ENCODE assay signal across 8 cellular contexts in the genomic region with DNA sequence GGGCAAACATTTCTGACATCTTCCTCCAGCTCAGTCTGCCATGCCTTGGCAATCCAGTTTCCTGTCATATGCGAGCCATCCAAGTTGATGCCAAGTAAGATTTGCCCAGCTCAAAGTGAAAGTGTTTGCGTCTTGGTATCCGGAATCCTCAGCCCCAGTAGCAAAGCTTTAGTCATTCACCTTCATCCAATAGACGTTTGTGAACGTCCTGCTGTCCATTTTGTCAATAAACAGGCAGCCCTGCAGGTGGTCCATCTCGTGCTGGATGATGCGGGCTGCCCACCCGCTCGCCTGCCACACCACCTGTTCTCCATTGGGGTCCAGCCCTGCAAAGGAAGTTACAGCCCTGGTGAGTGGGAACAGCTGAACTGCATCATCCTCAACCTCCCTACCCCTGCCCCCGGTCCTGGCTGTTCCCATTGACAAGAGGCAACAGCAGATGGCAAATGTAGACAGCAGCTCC. TPM values are rescaled to one million over a fixed set of nuclear protein-coding genes. Genes with fewer than 3 reads are reported as not detected.
DNase-seq lines count a peak whose midpoint lies in the region; ATAC-seq and TF ChIP-seq lines count a peak whose summit lies in the region.

No MANE protein-coding gene starts in this region.

- H3K4me1 ChIP-seq in CD8-positive, alpha-beta memory T cell (ENCODE audit: insufficient read depth, low read length) = peaks cover 50% of the 10 kb centered on the region
- peaks cover 64% of the 10 kb centered on the region for H3K4me1 ChIP-seq in body of pancreas

- no peak for ATAC-seq in body of pancreas
- no peak for ATAC-seq in naive thymus-derived CD8-positive, alpha-beta T cell
- no peak for ATAC-seq in GM19035 (IDR thresholded peaks at IDR 0.05; ENCODE audit: unreplicated experiment)

- peak overlapping the region; percentile 26 to 90 (median 68) for H3K27ac Mint-ChIP-seq in CD8-positive, alpha-beta memory T cell
- peak overlapping the region in 9 of 10 donors; percentile 19 to 82 (median 51) for H3K27ac Mint-ChIP-seq in naive thymus-derived CD8-positive, alpha-beta T cell

- H3K4me3 ChIP-seq in CD8-positive, alpha-beta memory T cell (ENCODE audit: low read length) = peak overlapping the region; percentile 76
- H3K4me3 ChIP-seq in LNCaP clone FGC (ENCODE audit: low read depth, low read length) (peak overlapping the region; percentile 90), body of pancreas (no peak overlapping the region)

- CTCF ChIA-PET in CD8-positive, alpha-beta memory T cell (lab: Charles Lee) = interaction anchor here (1.4 to 4.2 kb wide), 4 partner anchors 11 to 17 kb away, joined by 5 to 32 read pairs (median 6); partner anchors contain the start of genes COG8 and NIP7

- H3K36me3 Mint-ChIP-seq in CD8-positive, alpha-beta memory T cell = peaks cover 0 to 61% (median 1%) of the 10 kb centered on the region in 3 donors
- peaks cover 0 to 57% (median 2%) of the 10 kb centered on the region in 3 donors for H3K36me3 Mint-ChIP-seq in naive thymus-derived CD8-positive, alpha-beta T cell

- intact Hi-C loops in body of pancreas (cut with DNase I) = no loop called here

- H3K27me3 Mint-ChIP-seq in CD8-positive, alpha-beta memory T cell = no peaks in the 10 kb centered on the region
- H3K27me3 Mint-ChIP-seq in naive thymus-derived CD8-positive, alpha-beta T cell = no peaks in the 10 kb centered on the region

- H3K4me3 Mint-ChIP-seq in CD8-positive, alpha-beta memory T cell = peak overlapping the region; percentile 75 to 85 (median 77)
- peak overlapping the region; percentile 70 to 87 (median 76) for H3K4me3 Mint-ChIP-seq in naive thymus-derived CD8-positive, alpha-beta T cell

- H3K9me3 Mint-ChIP-seq in CD8-positive, alpha-beta memory T cell = no peaks in the 10 kb centered on the region
- H3K9me3 Mint-ChIP-seq in naive thymus-derived CD8-positive, alpha-beta T cell = no peaks in the 10 kb centered on the region

- no peak for TF ChIP-seq CTCF in LNCaP clone FGC (IDR thresholded peaks at IDR 0.05; ENCODE audit: control insufficient read depth, extremely low read depth, insufficient read depth)
- no peak for TF ChIP-seq CTCF in body of pancreas (IDR thresholded peaks at IDR 0.05)

- peaks cover 6% of the 10 kb centered on the region for H3K36me3 ChIP-seq in CD8-positive, alpha-beta memory T cell (ENCODE audit: insufficient read depth, low read length)
- peaks cover 0 to 3% of the 10 kb centered on the region in 2 donors for H3K36me3 ChIP-seq in body of pancreas (replicated peaks in 1 of 2; ENCODE audit: insufficient read depth in 1 of 2, low read depth in 2 of 2)

- POLR2A ChIA-PET in CD8-positive, alpha-beta memory T cell (lab: Charles Lee) = interaction anchor here (0.5 to 3.1 kb wide), 4 partner anchors 10 to 146 kb away, joined by 3 to 20 read pairs (median 8); partner anchors contain the start of genes COG8 and NIP7
- POLR2A ChIA-PET in naive thymus-derived CD8-positive, alpha-beta T cell (lab: Charles Lee) = interaction anchor here (0.5 to 5.8 kb wide), 9 partner anchors 8 to 150 kb away, joined by 4 to 47 read pairs (median 9); partner anchors contain the start of genes COG8, NIP7, SNTB2 and TERF2

- no peaks in the 10 kb centered on the region for H3K27me3 ChIP-seq in CD8-positive, alpha-beta memory T cell (ENCODE audit: insufficient read depth, low read length, poor library complexity, severe bottlenecking)
- no peaks in the 10 kb centered on the region for H3K27me3 ChIP-seq in body of pancreas

- H3K4me1 Mint-ChIP-seq in CD8-positive, alpha-beta memory T cell = peaks cover 36 to 66% (median 39%) of the 10 kb centered on the region in 3 donors
- peaks cover 10 to 58% (median 48%) of the 10 kb centered on the region in 4 donors for H3K4me1 Mint-ChIP-seq in naive thymus-derived CD8-positive, alpha-beta T cell

- no peak for TF ChIP-seq POLR2A in body of pancreas (IDR thresholded peaks at IDR 0.05)

- no peaks in the 10 kb centered on the region for H3K9me3 ChIP-seq in CD8-positive, alpha-beta memory T cell (ENCODE audit: low read length)
- H3K9me3 ChIP-seq in body of pancreas = no peaks in the 10 kb centered on the region

- WGBS in body of pancreas, 2 donors = 34 to 45% methylated on average over 6 to 10 of the region's 10 CpGs

- DNase-seq in CD8-positive, alpha-beta memory T cell = no peak
- DNase-seq in LNCaP clone FGC (ENCODE audit: low read depth) (no peak), body of pancreas (peak in 1 of 4 donors; percentile 17), NCI-H1105 treated with DMSO at 0.1 percent for 48 hours (lab: John Stamatoyannopoulos, UW) (no peak), inferior parietal cortex (ENCODE audit: extremely low spot score) (no peak), SKM-1 (lab: John Stamatoyannopoulos, UW; ENCODE audit: unreplicated experiment) (no peak)
- no peak for DNase-seq in naive thymus-derived CD8-positive, alpha-beta T cell

- no peak overlapping the region for H3K27ac ChIP-seq in CD8-positive, alpha-beta memory T cell (ENCODE audit: low read depth, low read length)
- peak overlapping the region in 3 of 4 donors; percentile 0 to 93 (median 93) for H3K27ac ChIP-seq in body of pancreas

RNA-seq across cellular contexts. Expression of gene PDF, which starts 1.5 kb away (rescaled TPM):
- total RNA-seq in CD8-positive, alpha-beta memory T cell = 10 to 100 TPM; 29.1 to 34.9 TPM
- polyA plus RNA-seq in CD8-positive, alpha-beta memory T cell = 17.4 TPM
- 10 to 100 TPM; 38.1 to 45.2 TPM for total RNA-seq in body of pancreas
- 10 to 100 TPM; 15.1 to 16.8 TPM for total RNA-seq in naive thymus-derived CD8-positive, alpha-beta T cell
- polyA plus RNA-seq in naive thymus-derived CD8-positive, alpha-beta T cell = 10 to 100 TPM; 12.3 to 17.2 (median 13.8) TPM

RNA-seq across cellular contexts. Expression of gene COG8, which starts 10.5 kb away (rescaled TPM):
- 10 to 100 TPM; 38.1 to 40.0 TPM for total RNA-seq in CD8-positive, alpha-beta memory T cell
- 42.3 TPM for polyA plus RNA-seq in CD8-positive, alpha-beta memory T cell
- total RNA-seq in body of pancreas = 10 to 100 TPM; 39.4 to 46.8 TPM
- 10 to 100 TPM; 62.0 to 65.5 TPM for total RNA-seq in naive thymus-derived CD8-positive, alpha-beta T cell
- polyA plus RNA-seq in naive thymus-derived CD8-positive, alpha-beta T cell = 10 to 100 TPM; 33.6 to 42.0 (median 39.6) TPM

RNA-seq across cellular contexts. Expression of gene NIP7, which starts 10.7 kb away (rescaled TPM):
- 10 to 100 TPM; 73.8 to 80.1 TPM for total RNA-seq in CD8-positive, alpha-beta memory T cell
- polyA plus RNA-seq in CD8-positive, alpha-beta memory T cell = 23.7 TPM
- total RNA-seq in body of pancreas = 1 to 10 TPM; 3.3 to 8.8 TPM
- 10 to 100 TPM; 33.0 to 34.4 TPM for total RNA-seq in naive thymus-derived CD8-positive, alpha-beta T cell
- 10 to 100 TPM; 17.6 to 24.8 (median 18.5) TPM for polyA plus RNA-seq in naive thymus-derived CD8-positive, alpha-beta T cell

RNA-seq across cellular contexts. Expression of gene VPS4A, which starts 17.7 kb away (rescaled TPM):
- total RNA-seq in CD8-positive, alpha-beta memory T cell = 10 to 100 TPM; 35.7 to 35.9 TPM
- polyA plus RNA-seq in CD8-positive, alpha-beta memory T cell = 48.1 TPM
- total RNA-seq in body of pancreas = 10 to 100 TPM; 29.8 to 30.7 TPM
- 10 to 100 TPM; 51.3 to 52.2 TPM for total RNA-seq in naive thymus-derived CD8-positive, alpha-beta T cell
- polyA plus RNA-seq in naive thymus-derived CD8-positive, alpha-beta T cell = 10 to 100 TPM; 28.4 to 36.1 (median 29.1) TPM

RNA-seq across cellular contexts. Expression of gene TMED6, which starts 22.7 kb away (rescaled TPM):
- total RNA-seq in CD8-positive, alpha-beta memory T cell = 1 to 10 TPM in 1 of 2 experiments, under 1 TPM in 1; 0.80 to 1.4 TPM
- not detected for polyA plus RNA-seq in CD8-positive, alpha-beta memory T cell
- 10 to 100 TPM; 23.1 to 62.8 TPM for total RNA-seq in body of pancreas
- 1 to 10 TPM; 4.5 to 5.2 TPM for total RNA-seq in naive thymus-derived CD8-positive, alpha-beta T cell
- polyA plus RNA-seq in naive thymus-derived CD8-positive, alpha-beta T cell = under 1 TPM in 1 of 3 donors, not detected in 2; 0.43 TPM

Comparison
In these comparisons a context has a peak if more than half of its experiments do, and no peak if none do; other contexts are left out.
1. H3K4me3 ChIP-seq: peak in CD8-positive, alpha-beta memory T cell (single experiment) and LNCaP clone FGC (single experiment); none in body of pancreas (0 of 2).